In genomic region chr17:37717627-37718382, GRCh38 we compare ENCODE assay signal across 17 cellular contexts. TPM values are rescaled to one million over a fixed set of nuclear protein-coding genes. Genes with fewer than 3 reads are reported as not detected.
DNase-seq lines count a peak whose midpoint lies in the region; ATAC-seq, FAIRE-seq and TF ChIP-seq lines count a peak whose summit lies in the region.
"Had no signal": no experiment of that assay in that cellular context is flagged by ENCODE, and none has a peak within 500 bp of the region (broad histone marks: within the 10 kb centered on the region; RNA-seq: fewer than 3 reads in every experiment).

No MANE protein-coding gene starts in this region.

- H3K4me3 ChIP-seq in right cardiac atrium (ENCODE audit: low read length) (no peak overlapping the region), HepG2 (replicated peaks in 1 of 3; ENCODE audit: insufficient read depth in 1 of 3, low read depth in 2 of 3, low read length in 3 of 3) (no peak overlapping the region; a peak in 1 of 6 replicates), upper lobe of right lung (peak overlapping the region; percentile 11), spleen (no peak overlapping the region)
- H3K4me3 ChIP-seq: heart right ventricle, vagina had no signal

- intact Hi-C loops in right cardiac atrium (cut with DNase I) = no loop called here
- intact Hi-C loops in cardiac septum (cut with DNase I) = no loop called here
- intact Hi-C loops in HepG2 (cut with micrococcal nuclease; ENCODE audit: unreplicated experiment) = no loop called here
- intact Hi-C loops in upper lobe of right lung (cut with DNase I) = no loop called here
- intact Hi-C loops in spleen (cut with DNase I; ENCODE audit: low total_unique reads) = no loop called here

- DNase-seq in right cardiac atrium (no peak), cardiac septum (ENCODE audit: low spot score) (no peak), HepG2 (ENCODE audit: low spot score) (no peak), upper lobe of right lung (peak; percentile 75), Kasumi-1 (lab: John Stamatoyannopoulos, UW) (no peak), spleen (no peak)
- DNase-seq in stimulated activated CD8-positive, alpha-beta memory T cell treated with anti-CD3 and anti-CD28 coated beads, Interleukin-4, amount 100 ng/mL, for 48 hours = no peak
- DNase-seq: activated T-cell treated with anti-CD3 and anti-CD28 coated beads, Interleukin-2, amount 50 U/mL, for 48 hours; DMS 273 treated with DMSO at 0.1 percent for 48 hours; Karpas-422; mammary epithelial cell; NCI-H187 treated with DMSO at 0.1 percent for 48 hours; nucleus accumbens had no signal

- no peak for FAIRE-seq in HepG2 (lab: Jason Lieb, UNC)

- TF ChIP-seq EP300 in HepG2 (IDR thresholded peaks at IDR 0.05; ENCODE audit: low read depth in 2 of 2, low read length in 2 of 2) = no peak
- no peak for TF ChIP-seq EP300 in HepG2 (CRISPR knock-in tag; IDR thresholded peaks at IDR 0.05; ENCODE audit: borderline replicate concordance)

- in situ Hi-C loops in HepG2 (cut with HindIII; ENCODE audit: extremely low pct_ligation_motif_present, low pct_unique_long_range_greater_than_20kb) = no loop called here

- no peaks in the 10 kb centered on the region for H3K4me1 ChIP-seq in right cardiac atrium (ENCODE audit: control insufficient read depth, insufficient read depth, low read length)
- H3K4me1 ChIP-seq in HepG2 (ENCODE audit: insufficient read depth, low read length) = peaks cover 76% of the 10 kb centered on the region
- H3K4me1 ChIP-seq in upper lobe of right lung = peaks cover 21% of the 10 kb centered on the region
- H3K4me1 ChIP-seq in spleen = no peaks in the 10 kb centered on the region
- H3K4me1 ChIP-seq: vagina had no signal

- POLR2A ChIA-PET in HepG2 (lab: Yijun Ruan, JAX) = interaction anchor here (1.1 to 2.2 kb wide), 3 partner anchors 9 to 26 kb away, joined by 3 to 28 read pairs (median 19); partner anchors contain the start of gene HNF1B

- no peak for TF ChIP-seq RAD21 in HepG2 (CRISPR knock-in tag; IDR thresholded peaks at IDR 0.05)

- peak overlapping the region; percentile 59 for H3K9ac ChIP-seq in HepG2 (ENCODE audit: insufficient read depth, low read depth, low read length)

- H2AFZ ChIP-seq in HepG2 (ENCODE audit: low read length) = no peak overlapping the region

- H3K36me3 ChIP-seq in HepG2 (replicated peaks in 1 of 2; ENCODE audit: control insufficient read depth in 1 of 2, insufficient read depth in 2 of 2, low read length in 2 of 2) (peaks cover 5 to 17% of the 10 kb centered on the region in 2 experiments; a peak in 3 of 5 replicates), upper lobe of right lung (no peaks in the 10 kb centered on the region), spleen (no peaks in the 10 kb centered on the region)
- H3K36me3 ChIP-seq: heart right ventricle, vagina had no signal

- CTCF ChIA-PET in HepG2 (lab: Yijun Ruan, JAX; ENCODE audit: low intra/inter-chr PET ratio, low total read pairs) = no interaction called here

- H4K20me1 ChIP-seq in HepG2 (ENCODE audit: insufficient read depth, low read length) = no peaks in the 10 kb centered on the region

- H3K27me3 ChIP-seq in right cardiac atrium (ENCODE audit: control insufficient read depth, insufficient read depth) (no peaks in the 10 kb centered on the region), HepG2 (ENCODE audit: control insufficient read depth in 1 of 2, insufficient read depth in 2 of 2, low read length in 2 of 2) (no peaks in the 10 kb centered on the region), upper lobe of right lung (peaks cover 5% of the 10 kb centered on the region), spleen (replicated peaks in 1 of 7) (peaks cover 0 to 54% (median 7%) of the 10 kb centered on the region in 7 donors)
- H3K27me3 ChIP-seq: vagina had no signal

- TF ChIP-seq CTCF in VCaP (conservative IDR thresholded peaks at IDR 0.05) (no peak), HepG2 (CRISPR knock-in tag; IDR thresholded peaks at IDR 0.05) (no peak), upper lobe of right lung (IDR thresholded peaks at IDR 0.05) (no peak), spleen (IDR thresholded peaks at IDR 0.05 in 8 of 11, conservative IDR thresholded peaks at IDR 0.05 in 3 of 11) (no peak)

- TF ChIP-seq POLR2A in HepG2 (IDR thresholded peaks at IDR 0.05; ENCODE audit: insufficient read depth in 1 of 2, low read depth in 2 of 2, low read length in 2 of 2) (no peak), spleen (IDR thresholded peaks at IDR 0.05) (no peak)

- H3K27ac ChIP-seq in right cardiac atrium (ENCODE audit: low read length) (peak overlapping the region; percentile 68), VCaP (peak overlapping the region; percentile 97), HepG2 (ENCODE audit: extremely low read length, insufficient read depth, low read length) (peak overlapping the region; percentile 67), upper lobe of right lung (peak overlapping the region; percentile 75), spleen (no peak overlapping the region)
- H3K27ac ChIP-seq: vagina had no signal

- WGBS in right cardiac atrium = 75% methylated on average over 3 of the region's 3 CpGs
- 91% methylated on average over 3 of the region's 3 CpGs for whole genome bisulfite sequencing in HepG2 (ENCODE audit: low lambda C conversion rate)
- 71 to 84% (median 77%) methylated on average over 3 of the region's 3 CpGs for WGBS in spleen, 5 donors

- no peaks in the 10 kb centered on the region for H3K79me2 ChIP-seq in HepG2 (ENCODE audit: insufficient read depth, low read length)

- peak overlapping the region; percentile 62 for H3K4me2 ChIP-seq in HepG2 (ENCODE audit: low read depth, low read length)

- no peak for ATAC-seq in right cardiac atrium
- no peak for ATAC-seq in HepG2
- peak; percentile 77 for ATAC-seq in upper lobe of right lung
- ATAC-seq: activated CD4-positive, CD25-positive, alpha-beta regulatory T cell treated with anti-CD3 and anti-CD28 coated beads, Interleukin-2, amount 50 U/mL, for 24 hours had no signal

- H3K9me3 ChIP-seq in right cardiac atrium (ENCODE audit: control insufficient read depth, low read length) = no peaks in the 10 kb centered on the region
- H3K9me3 ChIP-seq in HepG2 (ENCODE audit: low read length) = no peaks in the 10 kb centered on the region
- H3K9me3 ChIP-seq in upper lobe of right lung = no peaks in the 10 kb centered on the region
- no peaks in the 10 kb centered on the region for H3K9me3 ChIP-seq in spleen
- H3K9me3 ChIP-seq: heart right ventricle, vagina had no signal

- TSS peak; percentile 57 for BruUV-seq in HepG2 (replicated peaks; lab: Mats Ljungman, UMichigan)

TF ChIP-seq in HepG2, 621 proteins besides CTCF, POLR2A, EP300 and RAD21 (continues in another document):
- TF ChIP-seq, protein P1, sequence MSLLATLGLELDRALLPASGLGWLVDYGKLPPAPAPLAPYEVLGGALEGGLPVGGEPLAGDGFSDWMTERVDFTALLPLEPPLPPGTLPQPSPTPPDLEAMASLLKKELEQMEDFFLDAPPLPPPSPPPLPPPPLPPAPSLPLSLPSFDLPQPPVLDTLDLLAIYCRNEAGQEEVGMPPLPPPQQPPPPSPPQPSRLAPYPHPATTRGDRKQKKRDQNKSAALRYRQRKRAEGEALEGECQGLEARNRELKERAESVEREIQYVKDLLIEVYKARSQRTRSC (CRISPR knock-in tag; IDR thresholded peaks at IDR 0.05; ENCODE audit: low read depth) = no peak
- no peak for TF ChIP-seq NFATC3 (CRISPR knock-in tag; IDR thresholded peaks at IDR 0.05)
- no peak for TF ChIP-seq ZNF264 (CRISPR knock-in tag; IDR thresholded peaks at IDR 0.05)
- TF ChIP-seq TIGD3 (CRISPR knock-in tag; IDR thresholded peaks at IDR 0.05; ENCODE audit: borderline replicate concordance) = no peak
- TF ChIP-seq ZNF564 (CRISPR knock-in tag; IDR thresholded peaks at IDR 0.05) = no peak
- no peak for TF ChIP-seq ZFP36L1 (CRISPR knock-in tag; IDR thresholded peaks at IDR 0.05)
- no peak for TF ChIP-seq ZFP41 (CRISPR knock-in tag; IDR thresholded peaks at IDR 0.05; ENCODE audit: borderline replicate concordance)
- no peak for TF ChIP-seq ZBTB7B (CRISPR knock-in tag; IDR thresholded peaks at IDR 0.05)

RNA-seq across cellular contexts. Expression of gene HNF1B, which starts 27.1 kb away (rescaled TPM):
- not detected for total RNA-seq in right cardiac atrium
- polyA plus RNA-seq in right cardiac atrium = not detected
- total RNA-seq in cardiac septum = not detected
- total RNA-seq in HepG2 (2016; rRNA removed; fragmentation: Illumina TruSeq; extraction: Trizol) = 1.8 and 1.9 TPM in 2 replicates
- total RNA-seq in HepG2 (2016; cell fraction: cytosol; rRNA removed; fragmentation: Illumina TruSeq; extraction: Trizol; ENCODE audit: low read depth) = 0.71 TPM in 2 replicates
- 1.8 and 2.1 TPM in 2 replicates for total RNA-seq in HepG2 (2016; cell fraction: insoluble cytoplasmic fraction; rRNA removed; fragmentation: Illumina TruSeq; extraction: Trizol)
- total RNA-seq in HepG2 (2016; cell fraction: membrane; rRNA removed; fragmentation: Illumina TruSeq; extraction: Trizol) = 1.4 and 1.5 TPM in 2 replicates
- 2.8 and 3.7 TPM in 2 replicates for total RNA-seq in HepG2 (2016; cell fraction: nucleus; rRNA removed; fragmentation: Illumina TruSeq; extraction: Trizol)
- 4.3 and 5.3 TPM in 2 replicates for polyA plus RNA-seq in HepG2 (2011; rRNA removed)
- 4.9 and 7.0 TPM in 2 replicates for polyA plus RNA-seq in HepG2 (2011; cell fraction: cytosol; rRNA removed)
- 6.6 and 9.3 TPM in 2 replicates for polyA plus RNA-seq in HepG2 (2011; cell fraction: nucleus; rRNA removed)
- 6.9 and 8.5 TPM in 2 replicates for polyA plus RNA-seq in HepG2 (2012)
- polyA plus RNA-seq in HepG2 (2016; cell fraction: cytosol; fragmentation: Illumina TruSeq; extraction: Trizol; ENCODE audit: low read depth) = 0.77 and 0.84 TPM in 2 replicates
- polyA plus RNA-seq in HepG2 (2016; cell fraction: insoluble cytoplasmic fraction; fragmentation: Illumina TruSeq; extraction: Trizol; ENCODE audit: low read depth) = 3.8 and 5.8 TPM in 2 replicates
- polyA plus RNA-seq in HepG2 (2016; cell fraction: membrane; fragmentation: Illumina TruSeq; extraction: Trizol; ENCODE audit: low read depth) = 2.1 and 2.2 TPM in 2 replicates
- polyA plus RNA-seq in HepG2 (2016; cell fraction: nucleus; fragmentation: Illumina TruSeq; extraction: Trizol; ENCODE audit: insufficient read depth, low read depth) = 7.4 and 7.8 TPM in 2 replicates
- 10.9 TPM in 1 of 2 replicates, not detected in the other for polyA minus RNA-seq in HepG2 (2011; rRNA and poly(A)+ RNA removed; ENCODE audit: low replicate concordance)
- 3.4 and 5.0 TPM in 2 replicates for polyA minus RNA-seq in HepG2 (2011; cell fraction: cytosol; rRNA and poly(A)+ RNA removed)
- polyA minus RNA-seq in HepG2 (2011; cell fraction: nucleus; rRNA and poly(A)+ RNA removed) = 8.7 and 9.5 TPM in 2 replicates
- total RNA-seq in upper lobe of right lung = 19.8 TPM
- not detected for total RNA-seq in spleen
- under 1 TPM; 0.06 to 0.12 (median 0.07) TPM for polyA plus RNA-seq in spleen
- total RNA-seq: heart right ventricle, mammary epithelial cell, vagina had no signal
- polyA plus RNA-seq: heart right ventricle, mammary epithelial cell had no signal

Comparison
In these comparisons a context has a peak if more than half of its experiments do, and no peak if none do; other contexts are left out.
1. H3K27ac ChIP-seq: peak in right cardiac atrium (single experiment), VCaP (single experiment), HepG2 (single experiment) and upper lobe of right lung (single experiment); none in spleen (0 of 8).